1 cellular context compared by ENCODE assay signal in the genomic region with DNA sequence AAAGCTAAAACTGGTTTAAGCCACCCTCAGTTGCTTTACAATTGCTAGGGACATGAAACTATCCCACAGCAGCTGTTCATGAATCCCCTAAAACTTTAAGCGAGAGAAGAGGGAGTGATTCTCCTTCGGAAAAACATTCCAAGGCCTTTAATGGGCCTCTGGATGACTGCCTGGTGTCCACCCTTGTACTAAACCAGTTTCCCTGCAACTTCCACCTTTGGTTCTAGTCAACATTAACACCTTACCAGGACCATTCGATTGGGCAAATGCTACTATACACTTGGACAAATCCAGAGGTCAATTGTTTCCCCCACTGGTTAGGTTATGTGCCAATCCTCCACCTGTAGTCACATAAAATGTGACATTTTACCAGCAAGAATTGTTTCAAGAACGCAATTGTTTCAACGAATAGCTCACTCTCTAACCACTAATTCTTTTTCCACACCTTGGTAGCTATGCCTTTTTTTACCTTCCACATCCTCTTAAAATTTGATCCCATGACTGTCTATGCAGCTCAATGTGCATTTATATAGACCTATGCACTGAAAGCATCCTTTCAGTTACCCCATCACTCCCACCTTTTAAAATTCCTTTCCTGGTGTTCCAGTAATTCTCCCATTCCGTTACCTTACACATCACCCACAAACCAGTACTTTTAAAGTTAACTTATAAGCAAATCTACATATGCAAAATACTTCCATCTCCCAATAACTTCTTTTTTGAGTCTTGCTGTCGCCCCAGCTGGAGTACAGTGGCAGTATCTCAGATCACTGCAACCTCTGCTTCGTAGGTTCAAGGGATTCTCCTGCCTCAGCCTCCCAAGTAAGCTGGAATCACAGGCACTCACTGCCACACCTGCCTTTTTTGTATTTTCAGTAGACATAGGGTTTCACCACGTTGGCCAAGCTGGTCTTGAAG.
TF ChIP-seq lines count a peak whose summit lies in the region.

No MANE protein-coding gene starts in this region.

TF ChIP-seq in K562, 482 proteins besides CTCF, POLR2A, EP300 and RAD21 (continued from another document and continues in another):
- TF ChIP-seq, protein P1, sequence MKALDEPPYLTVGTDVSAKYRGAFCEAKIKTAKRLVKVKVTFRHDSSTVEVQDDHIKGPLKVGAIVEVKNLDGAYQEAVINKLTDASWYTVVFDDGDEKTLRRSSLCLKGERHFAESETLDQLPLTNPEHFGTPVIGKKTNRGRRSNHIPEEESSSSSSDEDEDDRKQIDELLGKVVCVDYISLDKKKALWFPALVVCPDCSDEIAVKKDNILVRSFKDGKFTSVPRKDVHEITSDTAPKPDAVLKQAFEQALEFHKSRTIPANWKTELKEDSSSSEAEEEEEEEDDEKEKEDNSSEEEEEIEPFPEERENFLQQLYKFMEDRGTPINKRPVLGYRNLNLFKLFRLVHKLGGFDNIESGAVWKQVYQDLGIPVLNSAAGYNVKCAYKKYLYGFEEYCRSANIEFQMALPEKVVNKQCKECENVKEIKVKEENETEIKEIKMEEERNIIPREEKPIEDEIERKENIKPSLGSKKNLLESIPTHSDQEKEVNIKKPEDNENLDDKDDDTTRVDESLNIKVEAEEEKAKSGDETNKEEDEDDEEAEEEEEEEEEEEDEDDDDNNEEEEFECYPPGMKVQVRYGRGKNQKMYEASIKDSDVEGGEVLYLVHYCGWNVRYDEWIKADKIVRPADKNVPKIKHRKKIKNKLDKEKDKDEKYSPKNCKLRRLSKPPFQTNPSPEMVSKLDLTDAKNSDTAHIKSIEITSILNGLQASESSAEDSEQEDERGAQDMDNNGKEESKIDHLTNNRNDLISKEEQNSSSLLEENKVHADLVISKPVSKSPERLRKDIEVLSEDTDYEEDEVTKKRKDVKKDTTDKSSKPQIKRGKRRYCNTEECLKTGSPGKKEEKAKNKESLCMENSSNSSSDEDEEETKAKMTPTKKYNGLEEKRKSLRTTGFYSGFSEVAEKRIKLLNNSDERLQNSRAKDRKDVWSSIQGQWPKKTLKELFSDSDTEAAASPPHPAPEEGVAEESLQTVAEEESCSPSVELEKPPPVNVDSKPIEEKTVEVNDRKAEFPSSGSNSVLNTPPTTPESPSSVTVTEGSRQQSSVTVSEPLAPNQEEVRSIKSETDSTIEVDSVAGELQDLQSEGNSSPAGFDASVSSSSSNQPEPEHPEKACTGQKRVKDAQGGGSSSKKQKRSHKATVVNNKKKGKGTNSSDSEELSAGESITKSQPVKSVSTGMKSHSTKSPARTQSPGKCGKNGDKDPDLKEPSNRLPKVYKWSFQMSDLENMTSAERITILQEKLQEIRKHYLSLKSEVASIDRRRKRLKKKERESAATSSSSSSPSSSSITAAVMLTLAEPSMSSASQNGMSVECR (CRISPR knock-in tag; IDR thresholded peaks at IDR 0.05), result no peak
- TF ChIP-seq, protein P2, sequence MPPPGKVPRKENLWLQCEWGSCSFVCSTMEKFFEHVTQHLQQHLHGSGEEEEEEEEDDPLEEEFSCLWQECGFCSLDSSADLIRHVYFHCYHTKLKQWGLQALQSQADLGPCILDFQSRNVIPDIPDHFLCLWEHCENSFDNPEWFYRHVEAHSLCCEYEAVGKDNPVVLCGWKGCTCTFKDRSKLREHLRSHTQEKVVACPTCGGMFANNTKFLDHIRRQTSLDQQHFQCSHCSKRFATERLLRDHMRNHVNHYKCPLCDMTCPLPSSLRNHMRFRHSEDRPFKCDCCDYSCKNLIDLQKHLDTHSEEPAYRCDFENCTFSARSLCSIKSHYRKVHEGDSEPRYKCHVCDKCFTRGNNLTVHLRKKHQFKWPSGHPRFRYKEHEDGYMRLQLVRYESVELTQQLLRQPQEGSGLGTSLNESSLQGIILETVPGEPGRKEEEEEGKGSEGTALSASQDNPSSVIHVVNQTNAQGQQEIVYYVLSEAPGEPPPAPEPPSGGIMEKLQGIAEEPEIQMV (tag; conservative IDR thresholded peaks at IDR 0.05; ENCODE audit: low read depth), result no peak
- TF ChIP-seq ZNF384 (IDR thresholded peaks at IDR 0.05; ENCODE audit: low read depth, low read length), result no peak
- TF ChIP-seq, protein P3, sequence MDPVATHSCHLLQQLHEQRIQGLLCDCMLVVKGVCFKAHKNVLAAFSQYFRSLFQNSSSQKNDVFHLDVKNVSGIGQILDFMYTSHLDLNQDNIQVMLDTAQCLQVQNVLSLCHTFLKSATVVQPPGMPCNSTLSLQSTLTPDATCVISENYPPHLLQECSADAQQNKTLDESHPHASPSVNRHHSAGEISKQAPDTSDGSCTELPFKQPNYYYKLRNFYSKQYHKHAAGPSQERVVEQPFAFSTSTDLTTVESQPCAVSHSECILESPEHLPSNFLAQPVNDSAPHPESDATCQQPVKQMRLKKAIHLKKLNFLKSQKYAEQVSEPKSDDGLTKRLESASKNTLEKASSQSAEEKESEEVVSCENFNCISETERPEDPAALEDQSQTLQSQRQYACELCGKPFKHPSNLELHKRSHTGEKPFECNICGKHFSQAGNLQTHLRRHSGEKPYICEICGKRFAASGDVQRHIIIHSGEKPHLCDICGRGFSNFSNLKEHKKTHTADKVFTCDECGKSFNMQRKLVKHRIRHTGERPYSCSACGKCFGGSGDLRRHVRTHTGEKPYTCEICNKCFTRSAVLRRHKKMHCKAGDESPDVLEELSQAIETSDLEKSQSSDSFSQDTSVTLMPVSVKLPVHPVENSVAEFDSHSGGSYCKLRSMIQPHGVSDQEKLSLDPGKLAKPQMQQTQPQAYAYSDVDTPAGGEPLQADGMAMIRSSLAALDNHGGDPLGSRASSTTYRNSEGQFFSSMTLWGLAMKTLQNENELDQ (CRISPR knock-in tag; IDR thresholded peaks at IDR 0.05; ENCODE audit: borderline replicate concordance), result no peak
- peak; percentile 79 for TF ChIP-seq ZFP1 (CRISPR knock-in tag; IDR thresholded peaks at IDR 0.05)
- TF ChIP-seq GABPB2 (CRISPR knock-in tag; conservative IDR thresholded peaks at IDR 0.05), result peak; percentile 84
- TF ChIP-seq THRAP3 (IDR thresholded peaks at IDR 0.05; ENCODE audit: borderline replicate concordance), result peak; percentile 70
- peak in 1 of 2 experiments; percentile 88; a peak in 2 of 4 replicates for TF ChIP-seq SIN3A (IDR thresholded peaks at IDR 0.05; ENCODE audit: borderline replicate concordance in 2 of 2, control insufficient read depth in 1 of 2, low read depth in 2 of 2, low read length in 2 of 2)
- peak; percentile 64 for TF ChIP-seq ZNF444 (CRISPR knock-in tag; IDR thresholded peaks at IDR 0.05)
- TF ChIP-seq BRD9 (IDR thresholded peaks at IDR 0.05; ENCODE audit: low read depth, partially characterized antibody), result no peak
- TF ChIP-seq, protein P4, sequence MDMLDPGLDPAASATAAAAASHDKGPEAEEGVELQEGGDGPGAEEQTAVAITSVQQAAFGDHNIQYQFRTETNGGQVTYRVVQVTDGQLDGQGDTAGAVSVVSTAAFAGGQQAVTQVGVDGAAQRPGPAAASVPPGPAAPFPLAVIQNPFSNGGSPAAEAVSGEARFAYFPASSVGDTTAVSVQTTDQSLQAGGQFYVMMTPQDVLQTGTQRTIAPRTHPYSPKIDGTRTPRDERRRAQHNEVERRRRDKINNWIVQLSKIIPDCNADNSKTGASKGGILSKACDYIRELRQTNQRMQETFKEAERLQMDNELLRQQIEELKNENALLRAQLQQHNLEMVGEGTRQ (CRISPR knock-in tag; IDR thresholded peaks at IDR 0.05), result no peak
- no peak for TF ChIP-seq MCM3 (IDR thresholded peaks at IDR 0.05)
- TF ChIP-seq, protein P5, sequence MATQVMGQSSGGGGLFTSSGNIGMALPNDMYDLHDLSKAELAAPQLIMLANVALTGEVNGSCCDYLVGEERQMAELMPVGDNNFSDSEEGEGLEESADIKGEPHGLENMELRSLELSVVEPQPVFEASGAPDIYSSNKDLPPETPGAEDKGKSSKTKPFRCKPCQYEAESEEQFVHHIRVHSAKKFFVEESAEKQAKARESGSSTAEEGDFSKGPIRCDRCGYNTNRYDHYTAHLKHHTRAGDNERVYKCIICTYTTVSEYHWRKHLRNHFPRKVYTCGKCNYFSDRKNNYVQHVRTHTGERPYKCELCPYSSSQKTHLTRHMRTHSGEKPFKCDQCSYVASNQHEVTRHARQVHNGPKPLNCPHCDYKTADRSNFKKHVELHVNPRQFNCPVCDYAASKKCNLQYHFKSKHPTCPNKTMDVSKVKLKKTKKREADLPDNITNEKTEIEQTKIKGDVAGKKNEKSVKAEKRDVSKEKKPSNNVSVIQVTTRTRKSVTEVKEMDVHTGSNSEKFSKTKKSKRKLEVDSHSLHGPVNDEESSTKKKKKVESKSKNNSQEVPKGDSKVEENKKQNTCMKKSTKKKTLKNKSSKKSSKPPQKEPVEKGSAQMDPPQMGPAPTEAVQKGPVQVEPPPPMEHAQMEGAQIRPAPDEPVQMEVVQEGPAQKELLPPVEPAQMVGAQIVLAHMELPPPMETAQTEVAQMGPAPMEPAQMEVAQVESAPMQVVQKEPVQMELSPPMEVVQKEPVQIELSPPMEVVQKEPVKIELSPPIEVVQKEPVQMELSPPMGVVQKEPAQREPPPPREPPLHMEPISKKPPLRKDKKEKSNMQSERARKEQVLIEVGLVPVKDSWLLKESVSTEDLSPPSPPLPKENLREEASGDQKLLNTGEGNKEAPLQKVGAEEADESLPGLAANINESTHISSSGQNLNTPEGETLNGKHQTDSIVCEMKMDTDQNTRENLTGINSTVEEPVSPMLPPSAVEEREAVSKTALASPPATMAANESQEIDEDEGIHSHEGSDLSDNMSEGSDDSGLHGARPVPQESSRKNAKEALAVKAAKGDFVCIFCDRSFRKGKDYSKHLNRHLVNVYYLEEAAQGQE (CRISPR knock-in tag; IDR thresholded peaks at IDR 0.05; ENCODE audit: low read depth), result peak; percentile 84
- no peak for TF ChIP-seq POU5F1 (IDR thresholded peaks at IDR 0.05; ENCODE audit: borderline replicate concordance, low read depth, low read length, partially characterized antibody)
- TF ChIP-seq ZNF224 (CRISPR knock-in tag; IDR thresholded peaks at IDR 0.05), result no peak
- TF ChIP-seq RB1 (IDR thresholded peaks at IDR 0.05; ENCODE audit: low read depth), result no peak
- peak; percentile 90 for TF ChIP-seq ZBTB17 (CRISPR knock-in tag; IDR thresholded peaks at IDR 0.05)
- no peak for TF ChIP-seq SRSF7 (optimal IDR thresholded peaks at IDR 0.05; ENCODE audit: low read depth, low read length)
- no peak; the same call in 1 of the 2 replicates for TF ChIP-seq ZNF551 (CRISPR knock-in tag; IDR thresholded peaks at IDR 0.05)
- TF ChIP-seq MCM7 (IDR thresholded peaks at IDR 0.05), result no peak
- no peak for TF ChIP-seq ZNF24 (IDR thresholded peaks at IDR 0.05)
- peak; percentile 88; the same call in 1 of the 2 replicates for TF ChIP-seq ZNF347 (CRISPR knock-in tag; IDR thresholded peaks at IDR 0.05; ENCODE audit: low read depth)
- TF ChIP-seq HEY1 (CRISPR knock-in tag; IDR thresholded peaks at IDR 0.05; ENCODE audit: borderline replicate concordance), result no peak
- no peak for TF ChIP-seq TBP (optimal IDR thresholded peaks at IDR 0.05; ENCODE audit: low read depth, low read length)
- 0 out of 2 replicates have a peak, but pooled peaks have one; percentile 45 for TF ChIP-seq TEAD2 (tag; IDR thresholded peaks at IDR 0.05)
- TF ChIP-seq, protein P6, sequence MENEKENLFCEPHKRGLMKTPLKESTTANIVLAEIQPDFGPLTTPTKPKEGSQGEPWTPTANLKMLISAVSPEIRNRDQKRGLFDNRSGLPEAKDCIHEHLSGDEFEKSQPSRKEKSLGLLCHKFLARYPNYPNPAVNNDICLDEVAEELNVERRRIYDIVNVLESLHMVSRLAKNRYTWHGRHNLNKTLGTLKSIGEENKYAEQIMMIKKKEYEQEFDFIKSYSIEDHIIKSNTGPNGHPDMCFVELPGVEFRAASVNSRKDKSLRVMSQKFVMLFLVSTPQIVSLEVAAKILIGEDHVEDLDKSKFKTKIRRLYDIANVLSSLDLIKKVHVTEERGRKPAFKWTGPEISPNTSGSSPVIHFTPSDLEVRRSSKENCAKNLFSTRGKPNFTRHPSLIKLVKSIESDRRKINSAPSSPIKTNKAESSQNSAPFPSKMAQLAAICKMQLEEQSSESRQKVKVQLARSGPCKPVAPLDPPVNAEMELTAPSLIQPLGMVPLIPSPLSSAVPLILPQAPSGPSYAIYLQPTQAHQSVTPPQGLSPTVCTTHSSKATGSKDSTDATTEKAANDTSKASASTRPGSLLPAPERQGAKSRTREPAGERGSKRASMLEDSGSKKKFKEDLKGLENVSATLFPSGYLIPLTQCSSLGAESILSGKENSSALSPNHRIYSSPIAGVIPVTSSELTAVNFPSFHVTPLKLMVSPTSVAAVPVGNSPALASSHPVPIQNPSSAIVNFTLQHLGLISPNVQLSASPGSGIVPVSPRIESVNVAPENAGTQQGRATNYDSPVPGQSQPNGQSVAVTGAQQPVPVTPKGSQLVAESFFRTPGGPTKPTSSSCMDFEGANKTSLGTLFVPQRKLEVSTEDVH (IDR thresholded peaks at IDR 0.05; ENCODE audit: low read depth, partially characterized antibody), result peak; percentile 88
- no peak for TF ChIP-seq RBM34 (IDR thresholded peaks at IDR 0.05; ENCODE audit: borderline replicate concordance, insufficient read depth, low read length)
- TF ChIP-seq MCM5 (IDR thresholded peaks at IDR 0.05; ENCODE audit: low read depth), result no peak
- TF ChIP-seq, protein P7, sequence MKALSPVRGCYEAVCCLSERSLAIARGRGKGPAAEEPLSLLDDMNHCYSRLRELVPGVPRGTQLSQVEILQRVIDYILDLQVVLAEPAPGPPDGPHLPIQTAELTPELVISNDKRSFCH (CRISPR knock-in tag; IDR thresholded peaks at IDR 0.05), result no peak
- TF ChIP-seq, protein P7 (tag; IDR thresholded peaks at IDR 0.05), result no peak
- TF ChIP-seq, protein P8, sequence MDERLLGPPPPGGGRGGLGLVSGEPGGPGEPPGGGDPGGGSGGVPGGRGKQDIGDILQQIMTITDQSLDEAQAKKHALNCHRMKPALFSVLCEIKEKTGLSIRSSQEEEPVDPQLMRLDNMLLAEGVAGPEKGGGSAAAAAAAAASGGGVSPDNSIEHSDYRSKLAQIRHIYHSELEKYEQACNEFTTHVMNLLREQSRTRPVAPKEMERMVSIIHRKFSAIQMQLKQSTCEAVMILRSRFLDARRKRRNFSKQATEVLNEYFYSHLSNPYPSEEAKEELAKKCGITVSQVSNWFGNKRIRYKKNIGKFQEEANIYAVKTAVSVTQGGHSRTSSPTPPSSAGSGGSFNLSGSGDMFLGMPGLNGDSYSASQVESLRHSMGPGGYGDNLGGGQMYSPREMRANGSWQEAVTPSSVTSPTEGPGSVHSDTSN (CRISPR knock-in tag; IDR thresholded peaks at IDR 0.05; ENCODE audit: low read depth), result no peak
- TF ChIP-seq, protein P8 (tag; conservative IDR thresholded peaks at IDR 0.05; ENCODE audit: low read depth), result no peak
- no peak for TF ChIP-seq CBFB (CRISPR knock-in tag; IDR thresholded peaks at IDR 0.05)
- no peak for TF ChIP-seq EZH2 (IDR thresholded peaks at IDR 0.05; ENCODE audit: borderline replicate concordance, low read depth, low read length)
- no peak for TF ChIP-seq TARDBP (IDR thresholded peaks at IDR 0.05)
